Comparison of ENCODE assay signal across 3 cellular contexts in the genomic region with DNA sequence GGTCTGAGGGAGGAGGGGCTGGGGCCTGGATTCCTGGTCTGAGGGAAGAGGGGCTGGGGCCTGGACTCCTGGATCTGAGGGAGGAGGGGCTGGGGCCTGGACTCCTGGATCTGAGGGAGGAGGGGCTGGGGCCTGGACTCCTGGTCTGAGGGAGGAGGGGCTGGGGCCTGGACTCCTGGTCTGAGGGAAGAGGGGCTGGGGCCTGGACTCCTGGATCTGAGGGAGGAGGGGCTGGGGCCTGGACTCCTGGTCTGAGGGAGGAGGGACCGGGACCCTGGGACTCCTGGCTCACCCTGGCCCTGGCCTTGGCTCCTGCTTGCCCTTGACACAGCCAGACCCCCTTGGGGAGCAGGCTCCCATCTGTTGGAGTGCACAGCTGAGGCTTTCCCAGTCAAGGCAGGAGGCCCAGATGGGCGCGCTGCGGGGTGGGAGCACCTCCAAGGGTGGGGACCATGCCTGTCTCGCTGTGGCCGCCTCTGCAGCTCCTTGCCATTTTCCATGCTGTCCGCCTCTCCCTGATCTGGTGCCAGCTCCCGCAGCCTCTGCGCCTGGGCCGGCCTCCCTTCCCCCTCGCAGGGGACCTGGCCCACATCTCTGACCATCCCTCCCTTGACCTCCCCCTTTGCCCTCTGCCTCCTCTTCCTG. TPM values are rescaled to one million over a fixed set of nuclear protein-coding genes. Genes with fewer than 3 reads are reported as not detected.
"Had no signal": no experiment of that assay in that cellular context is flagged by ENCODE, and none has a peak within 500 bp of the region (broad histone marks: within the 10 kb centered on the region; RNA-seq: fewer than 3 reads in every experiment).

No MANE protein-coding gene starts in this region.

RNA-seq across cellular contexts. Expression of gene ATP1A3, which starts 2.0 kb away (rescaled TPM):
- total RNA-seq: aorta, gastrocnemius medialis had no signal
- polyA plus RNA-seq: keratinocyte had no signal
